22 cellular contexts compared by ENCODE assay signal in genomic region chr9:133475292-133475941, GRCh38. TPM values are rescaled to one million over a fixed set of nuclear protein-coding genes. Genes with fewer than 3 reads are reported as not detected.
A peak's percentile ranks its signal among the peaks of the same experiment; 100 is the strongest.
DNase-seq lines count a peak whose midpoint lies in the region; ATAC-seq and TF ChIP-seq lines count a peak whose summit lies in the region.
"Had no signal": no experiment of that assay in that cellular context is flagged by ENCODE, and none has a peak within 500 bp of the region (broad histone marks: within the 10 kb centered on the region; RNA-seq: fewer than 3 reads in every experiment).

No MANE protein-coding gene starts in this region.

- no peak overlapping the region for H3K4me3 Mint-ChIP-seq in stimulated activated naive B cell treated with anti-CD40 and anti-IgM and Interleukin-4, amounts not matched to agents 10 μg/mL and 1 μg/mL and 100 μg/mL, for 72 hours
- H3K4me3 Mint-ChIP-seq in naive thymus-derived CD8-positive, alpha-beta T cell, result no peak overlapping the region

- peak overlapping the region; percentile 62 for H3K27ac Mint-ChIP-seq in stimulated activated naive B cell treated with anti-CD40 and anti-IgM and Interleukin-4, amounts not matched to agents 10 μg/mL and 1 μg/mL and 100 μg/mL, for 72 hours
- peak overlapping the region in 1 of 10 donors; percentile 65 for H3K27ac Mint-ChIP-seq in naive thymus-derived CD8-positive, alpha-beta T cell

- H3K27me3 Mint-ChIP-seq in stimulated activated naive B cell treated with anti-CD40 and anti-IgM and Interleukin-4, amounts not matched to agents 10 μg/mL and 1 μg/mL and 100 μg/mL, for 72 hours, result no peaks in the 10 kb centered on the region
- H3K27me3 Mint-ChIP-seq in naive thymus-derived CD8-positive, alpha-beta T cell, result no peaks in the 10 kb centered on the region

- no peak for DNase-seq in stimulated activated naive B cell treated with anti-CD40 and anti-IgM and Interleukin-4, amounts not matched to agents 10 μg/mL and 1 μg/mL and 100 μg/mL, for 72 hours
- DNase-seq in activated gamma-delta T cell treated with Interleukin-2 at 50 U/mL for 16 hours (no peak), epidermal melanocyte (ENCODE audit: insufficient read length, low spot score) (no peak)
- no peak for DNase-seq in naive thymus-derived CD8-positive, alpha-beta T cell
- DNase-seq: C1 segment of cervical spinal cord, Calu3, DND-41, KBM-7, MM.1S, NCI-H1694, NCI-H2029 treated with DMSO at 0.1 percent for 48 hours, NCI-H446 treated with DMSO at 0.1 percent for 48 hours, NCI-H526, RPMI8226, SHP77, T-helper 1 cell had no signal

- peaks cover 0 to 79% (median 49%) of the 10 kb centered on the region in 11 experiments; a peak in 18 of 22 replicates for H4K20me1 ChIP-seq in BLaER1 treated with 17β-estradiol and CSF1 and Interleukin-3, amounts not matched to agents 10 nM and 100 nM
- no peaks in the 10 kb centered on the region for H4K20me1 ChIP-seq in Loucy (ENCODE audit: insufficient read depth, low read length, poor library complexity, severe bottlenecking)

- peaks cover 12% of the 10 kb centered on the region for H3F3A ChIP-seq in Loucy (ENCODE audit: low read depth)

- peak overlapping the region in 1 of 11 experiments; percentile 73; a peak in 1 of 22 replicates for H3K27ac ChIP-seq in BLaER1 treated with 17β-estradiol and CSF1 and Interleukin-3, amounts not matched to agents 10 nM and 100 nM
- peak overlapping the region; percentile 4 for H3K27ac ChIP-seq in cingulate gyrus (ENCODE audit: low read depth, low read length)

- peaks cover 19 to 51% of the 10 kb centered on the region in 2 donors for H3K4me1 Mint-ChIP-seq in stimulated activated naive B cell treated with anti-CD40 and anti-IgM and Interleukin-4, amounts not matched to agents 10 μg/mL and 1 μg/mL and 100 μg/mL, for 72 hours
- peaks cover 7 to 32% (median 14%) of the 10 kb centered on the region in 4 donors for H3K4me1 Mint-ChIP-seq in naive thymus-derived CD8-positive, alpha-beta T cell

- H3K4me2 ChIP-seq in BLaER1 treated with 17β-estradiol and CSF1 and Interleukin-3, amounts not matched to agents 10 nM and 100 nM, result peak overlapping the region in 7 of 11 experiments; percentile 62 to 98 (median 92); a peak in 9 of 22 replicates
- peak overlapping the region; percentile 97 for H3K4me2 ChIP-seq in Loucy (ENCODE audit: low read depth, low read length, poor library complexity, severe bottlenecking)

- no peaks in the 10 kb centered on the region for H3K9me3 Mint-ChIP-seq in stimulated activated naive B cell treated with anti-CD40 and anti-IgM and Interleukin-4, amounts not matched to agents 10 μg/mL and 1 μg/mL and 100 μg/mL, for 72 hours
- H3K9me3 Mint-ChIP-seq in naive thymus-derived CD8-positive, alpha-beta T cell, result peaks cover 0 to 1% (median 0%) of the 10 kb centered on the region in 9 donors

- no peak overlapping the region for H2AFZ ChIP-seq in Loucy (ENCODE audit: low read length)

- no peaks in the 10 kb centered on the region for H3K9me3 ChIP-seq in BLaER1 treated with 17β-estradiol and CSF1 and Interleukin-3, amounts not matched to agents 10 nM and 100 nM (replicated peaks in 1 of 11)
- H3K9me3 ChIP-seq in Loucy (ENCODE audit: insufficient read depth, low read depth, low read length), result no peaks in the 10 kb centered on the region

- H3K4me1 ChIP-seq in BLaER1 treated with 17β-estradiol and CSF1 and Interleukin-3, amounts not matched to agents 10 nM and 100 nM, result peaks cover 49 to 82% (median 65%) of the 10 kb centered on the region in 10 experiments
- H3K4me1 ChIP-seq in Loucy (ENCODE audit: insufficient read depth, low read length, poor library complexity, severe bottlenecking), result peaks cover 65% of the 10 kb centered on the region

- H3K79me2 ChIP-seq in Loucy (ENCODE audit: insufficient read depth, low read length), result peaks cover 35% of the 10 kb centered on the region

- peak overlapping the region in 2 of 11 experiments; percentile 18 to 36; a peak in 2 of 22 replicates for H3K9ac ChIP-seq in BLaER1 treated with 17β-estradiol and CSF1 and Interleukin-3, amounts not matched to agents 10 nM and 100 nM
- peak overlapping the region; percentile 53 for H3K9ac ChIP-seq in Loucy (ENCODE audit: low read depth, low read length, poor library complexity, severe bottlenecking)

- POLR2A ChIA-PET in naive thymus-derived CD8-positive, alpha-beta T cell (lab: Charles Lee), result interaction anchor here (0.5 to 1.2 kb wide), 2 partner anchors 16 to 437 kb away, joined by 3 read pairs; no protein-coding TSS in a partner anchor

- no peaks in the 10 kb centered on the region for H3K27me3 ChIP-seq in BLaER1 treated with 17β-estradiol and CSF1 and Interleukin-3, amounts not matched to agents 10 nM and 100 nM
- H3K27me3 ChIP-seq in Loucy (ENCODE audit: insufficient read depth, low read length, poor library complexity, severe bottlenecking), result no peaks in the 10 kb centered on the region

- H3K36me3 ChIP-seq in BLaER1 treated with 17β-estradiol and CSF1 and Interleukin-3, amounts not matched to agents 10 nM and 100 nM, result peaks cover 0 to 64% (median 49%) of the 10 kb centered on the region in 11 experiments; a peak in 20 of 22 replicates
- H3K36me3 ChIP-seq in Loucy (ENCODE audit: insufficient read depth, low read length), result no peaks in the 10 kb centered on the region

- no peaks in the 10 kb centered on the region for H3K9me2 ChIP-seq in Loucy (replicated peaks; ENCODE audit: low read depth, low read length)

- H3K36me3 Mint-ChIP-seq in stimulated activated naive B cell treated with anti-CD40 and anti-IgM and Interleukin-4, amounts not matched to agents 10 μg/mL and 1 μg/mL and 100 μg/mL, for 72 hours, result peaks cover 11 to 35% of the 10 kb centered on the region in 2 donors
- H3K36me3 Mint-ChIP-seq in naive thymus-derived CD8-positive, alpha-beta T cell, result peaks cover 0 to 6% (median 0%) of the 10 kb centered on the region in 3 donors

- H3K4me3 ChIP-seq in BLaER1 treated with 17β-estradiol and CSF1 and Interleukin-3, amounts not matched to agents 10 nM and 100 nM, result no peak overlapping the region
- peak overlapping the region; percentile 48 for H3K4me3 ChIP-seq in Loucy (ENCODE audit: low read length, poor library complexity, severe bottlenecking)

- ATAC-seq in stimulated activated naive B cell treated with anti-CD40 and anti-IgM and Interleukin-4, amounts not matched to agents 10 μg/mL and 1 μg/mL and 100 μg/mL, for 72 hours (replicated peaks), result no peak
- ATAC-seq in naive thymus-derived CD8-positive, alpha-beta T cell, result no peak
- ATAC-seq: HepG2 had no signal

- no peak for TF ChIP-seq CTCF in Loucy (conservative IDR thresholded peaks at IDR 0.05; ENCODE audit: low read length)

RNA-seq across cellular contexts. Expression of gene SLC2A6, which starts 3.5 kb away (rescaled TPM):
- total RNA-seq in naive thymus-derived CD8-positive, alpha-beta T cell, result 1 to 10 TPM; 8.4 to 8.7 TPM
- 1 to 10 TPM; 4.0 to 6.0 (median 5.6) TPM for polyA plus RNA-seq in naive thymus-derived CD8-positive, alpha-beta T cell

RNA-seq across cellular contexts. Expression of gene CACFD1, which starts 15.6 kb away (rescaled TPM):
- 1 to 10 TPM; 4.4 to 4.9 TPM for total RNA-seq in naive thymus-derived CD8-positive, alpha-beta T cell
- 1 to 10 TPM; 2.5 to 3.7 (median 3.5) TPM for polyA plus RNA-seq in naive thymus-derived CD8-positive, alpha-beta T cell

RNA-seq across cellular contexts. Expression of gene MYMK, which starts 49.3 kb away (rescaled TPM):
- not detected for total RNA-seq in naive thymus-derived CD8-positive, alpha-beta T cell
- polyA plus RNA-seq in naive thymus-derived CD8-positive, alpha-beta T cell, result not detected
- total RNA-seq: Calu3, HepG2, HT1080, SK-MEL-5 had no signal
- polyA plus RNA-seq: HepG2 had no signal

RNA-seq across cellular contexts. Expression of gene ADAMTS13, which starts 53.2 kb away (rescaled TPM):
- total RNA-seq in naive thymus-derived CD8-positive, alpha-beta T cell, result 1 to 10 TPM; 3.8 to 4.0 TPM
- under 1 TPM; 0.10 to 0.99 (median 0.41) TPM for polyA plus RNA-seq in naive thymus-derived CD8-positive, alpha-beta T cell

RNA-seq across cellular contexts. Expression of gene REXO4, which starts 57.6 kb away (rescaled TPM):
- 10 to 100 TPM; 42.4 to 45.6 TPM for total RNA-seq in naive thymus-derived CD8-positive, alpha-beta T cell
- polyA plus RNA-seq in naive thymus-derived CD8-positive, alpha-beta T cell, result 10 to 100 TPM; 15.9 to 30.5 (median 24.4) TPM
